21 cellular contexts compared by ENCODE assay signal in genomic region chr2:239042046-239042445, GRCh38.
"Had no signal": no experiment of that assay in that cellular context is flagged by ENCODE, and none has a peak within 500 bp of the region (broad histone marks: within the 10 kb centered on the region; RNA-seq: fewer than 3 reads in every experiment).

No MANE protein-coding gene starts in this region.

- DNase-seq: effector memory CD8-positive, alpha-beta T cell; esophagus squamous epithelium; foreskin fibroblast; kidney; left colon; left ventricle myocardium superior; mesenchymal stem cell; naive B cell; occipital lobe; pancreas; stimulated activated CD4-positive, alpha-beta T cell treated with anti-CD3 and anti-CD28 coated beads, Interleukin-4, amount 100 ng/mL, for 1 hour; stimulated activated CD8-positive, alpha-beta memory T cell treated with anti-CD3 and anti-CD28 coated beads, Interleukin-4, amount 100 ng/mL, for 48 hours; stimulated activated naive CD8-positive, alpha-beta T cell treated with anti-CD3 and anti-CD28 coated beads, Interleukin-15, amount 100 ng/mL, for 72 hours; testis had no signal

- H3K4me3 ChIP-seq: esophagus squamous epithelium, hepatocyte, lung, pancreas, smooth muscle cell, testis, tibial nerve had no signal

- H3K27ac ChIP-seq: epithelial cell of prostate, esophagus squamous epithelium, hepatocyte, pancreas, testis had no signal

- H3K9me3 ChIP-seq: esophagus squamous epithelium, pancreas, testis, tibial nerve had no signal

- H3K4me1 ChIP-seq: esophagus squamous epithelium, pancreas, testis had no signal

- H2AFZ ChIP-seq: hepatocyte had no signal

- H3K79me2 ChIP-seq: hepatocyte had no signal

- H3K36me3 ChIP-seq: esophagus squamous epithelium, pancreas, tibial nerve had no signal

- H3K27me3 ChIP-seq: esophagus squamous epithelium, hepatocyte, pancreas, testis, tibial nerve had no signal

- H3K4me2 ChIP-seq: hepatocyte, smooth muscle cell had no signal

- ATAC-seq: effector memory CD8-positive, alpha-beta T cell; left colon; left ventricle myocardium superior; pancreas; right cardiac atrium; stimulated activated memory B cell treated with anti-CD40 and anti-IgM and Interleukin-4, amounts not matched to agents 10 μg/mL and 1 μg/mL and 100 μg/mL, for 72 hours; stimulated activated naive CD8-positive, alpha-beta T cell treated with anti-CD3 and anti-CD28 coated beads, Interleukin-15, amount 100 ng/mL, for 72 hours had no signal
